21 cellular contexts compared by ENCODE assay signal in genomic region chr9:87524061-87524460, GRCh38.
"Had no signal": no experiment of that assay in that cellular context is flagged by ENCODE, and none has a peak within 500 bp of the region (broad histone marks: within the 10 kb centered on the region; RNA-seq: fewer than 3 reads in every experiment).

No MANE protein-coding gene starts in this region.

- H3K9me3 Mint-ChIP-seq: effector memory CD8-positive, alpha-beta T cell; natural killer cell; type B pancreatic cell had no signal

- ATAC-seq: effector memory CD8-positive, alpha-beta T cell; left ventricle myocardium superior; lower lobe of right lung; natural killer cell; sciatic nerve; stimulated activated naive B cell treated with anti-CD40 and anti-IgM and Interleukin-4, amounts not matched to agents 10 μg/mL and 1 μg/mL and 100 μg/mL, for 72 hours had no signal

- H3K79me2 ChIP-seq: parathyroid adenoma had no signal

- H3K27ac ChIP-seq: colonic mucosa, lower lobe of right lung, neutrophil, parathyroid adenoma, right atrium auricular region, thyroid gland had no signal

- FAIRE-seq: endometrium, frontal cortex, keratinocyte had no signal

- H3K4me3 Mint-ChIP-seq: effector memory CD8-positive, alpha-beta T cell; natural killer cell; stimulated activated naive B cell treated with anti-CD40 and anti-IgM and Interleukin-4, amounts not matched to agents 10 μg/mL and 1 μg/mL and 100 μg/mL, for 72 hours; stimulated activated naive CD8-positive, alpha-beta T cell treated with anti-CD3 and anti-CD28 coated beads, Interleukin-15, Interleukin-2, amounts not matched to agents 100 ng/mL and 50 ng/mL, for 24 hours; type B pancreatic cell had no signal

- H3K27ac Mint-ChIP-seq: effector memory CD8-positive, alpha-beta T cell; natural killer cell; progenitor cell of endocrine pancreas; stimulated activated naive B cell treated with anti-CD40 and anti-IgM and Interleukin-4, amounts not matched to agents 10 μg/mL and 1 μg/mL and 100 μg/mL, for 72 hours; stimulated activated naive CD8-positive, alpha-beta T cell treated with anti-CD3 and anti-CD28 coated beads, Interleukin-15, Interleukin-2, amounts not matched to agents 100 ng/mL and 50 ng/mL, for 24 hours; type B pancreatic cell had no signal

- H2AFZ ChIP-seq: parathyroid adenoma had no signal

- H3K4me1 ChIP-seq: colonic mucosa had no signal

- H3K4me3 ChIP-seq: colonic mucosa, lower lobe of right lung, right atrium auricular region, thyroid gland had no signal

- H3K27me3 Mint-ChIP-seq: effector memory CD8-positive, alpha-beta T cell; progenitor cell of endocrine pancreas; type B pancreatic cell had no signal

- H3K4me1 Mint-ChIP-seq: stimulated activated naive B cell treated with anti-CD40 and anti-IgM and Interleukin-4, amounts not matched to agents 10 μg/mL and 1 μg/mL and 100 μg/mL, for 72 hours had no signal

- DNase-seq: colonic mucosa; dermis blood vessel endothelial cell; effector memory CD8-positive, alpha-beta T cell; erythroblast; left ventricle myocardium superior; lower lobe of right lung; natural killer cell; stimulated activated CD4-positive, alpha-beta T cell treated with anti-CD3 and anti-CD28 coated beads, Interleukin-2, amount 100 ng/mL, for 24 hours; stimulated activated CD4-positive, alpha-beta T cell treated with anti-CD3 and anti-CD28 coated beads, Interleukin-4, amount 100 ng/mL, for 24 hours; stimulated activated naive B cell treated with anti-CD40 and anti-IgM and Interleukin-4, amounts not matched to agents 10 μg/mL and 1 μg/mL and 100 μg/mL, for 72 hours; thyroid gland had no signal

- H3K9me3 ChIP-seq: colonic mucosa, lower lobe of right lung, neutrophil, right atrium auricular region, thyroid gland had no signal

- H3K9ac ChIP-seq: parathyroid adenoma had no signal

- H3K36me3 Mint-ChIP-seq: natural killer cell had no signal

- H3K27me3 ChIP-seq: colonic mucosa, right atrium auricular region, thyroid gland had no signal

- H3K36me3 ChIP-seq: colonic mucosa, neutrophil, right atrium auricular region, thyroid gland had no signal
